ENCODE assay signal across 9 cellular contexts in the genomic region with DNA sequence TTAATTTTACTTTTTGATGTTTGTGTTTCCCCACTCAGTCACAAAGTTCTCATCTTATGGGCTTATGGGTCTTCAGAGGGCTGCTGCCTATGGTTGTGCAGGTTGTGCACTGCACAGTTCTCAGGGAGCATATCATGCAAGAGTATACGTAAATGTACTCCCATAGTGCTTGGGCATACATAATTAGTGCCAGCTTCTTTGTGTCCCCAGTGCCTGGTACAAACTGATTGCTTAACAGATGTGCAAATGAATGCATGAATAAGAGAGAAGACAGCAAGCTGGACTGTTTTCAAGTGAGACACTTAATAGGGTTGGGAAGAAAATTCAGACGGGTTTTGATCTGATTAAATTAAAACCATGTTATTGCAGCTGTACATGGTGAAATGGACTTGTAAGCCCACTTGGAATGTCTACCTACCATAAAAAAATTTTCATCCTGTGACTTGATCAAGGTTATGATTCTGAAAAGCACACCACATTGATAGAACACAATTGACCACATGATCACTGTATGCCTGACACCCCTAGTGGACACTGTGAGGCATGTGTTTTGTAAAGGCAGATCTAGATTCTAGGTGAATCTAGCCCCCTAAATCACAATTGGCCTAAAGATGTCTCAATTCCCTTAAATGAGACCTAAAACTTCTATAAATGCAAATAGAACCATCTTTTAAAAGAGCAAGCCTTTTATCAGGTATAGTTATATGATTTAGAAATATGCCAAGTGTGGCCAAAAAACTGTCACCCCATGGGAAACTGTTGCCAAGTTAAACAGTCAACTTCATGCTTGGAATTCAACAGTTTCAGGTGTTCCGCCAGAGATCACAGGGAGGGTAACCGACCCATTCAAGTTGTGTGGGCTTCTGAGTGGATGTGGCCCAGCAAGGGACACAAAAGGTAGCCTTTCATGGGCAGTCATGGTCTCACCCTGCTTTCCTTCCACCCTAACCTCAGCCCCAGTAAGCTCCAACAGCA. TPM values are rescaled to one million over a fixed set of nuclear protein-coding genes. Genes with fewer than 3 reads are reported as not detected.
A peak's percentile ranks its signal among the peaks of the same experiment; 100 is the strongest.
DNase-seq lines count a peak whose midpoint lies in the region; ATAC-seq, FAIRE-seq and TF ChIP-seq lines count a peak whose summit lies in the region.
"Had no signal": no experiment of that assay in that cellular context is flagged by ENCODE, and none has a peak within 500 bp of the region (broad histone marks: within the 10 kb centered on the region; RNA-seq: fewer than 3 reads in every experiment).

No MANE protein-coding gene starts in this region.

- H3K4me1 Mint-ChIP-seq in Calu3 (ENCODE audit: low read depth, unreplicated experiment), result no peaks in the 10 kb centered on the region

- no peak overlapping the region for H3K4me3 Mint-ChIP-seq in Calu3 (ENCODE audit: low read depth, unreplicated experiment)

- H3K4me1 ChIP-seq in Loucy (ENCODE audit: insufficient read depth, low read length, poor library complexity, severe bottlenecking) (no peaks in the 10 kb centered on the region), prostate gland (replicated peaks) (peaks cover 4% of the 10 kb centered on the region)

- peak; percentile 11 for DNase-seq in GM12865 (ENCODE audit: low read depth)
- DNase-seq in dermis blood vessel endothelial cell, result peak; percentile 44
- DNase-seq in prostate gland (ENCODE audit: low spot score), result no peak
- no peak for DNase-seq in NCI-H1105 (lab: John Stamatoyannopoulos, UW)
- no peak for DNase-seq in GM12892 (ENCODE audit: insufficient read length)
- no peak for DNase-seq in Calu3
- DNase-seq: kidney glomerular epithelial cell had no signal

- no peaks in the 10 kb centered on the region for H4K20me1 ChIP-seq in Loucy (ENCODE audit: insufficient read depth, low read length, poor library complexity, severe bottlenecking)

- H3K9me3 Mint-ChIP-seq in Calu3 (ENCODE audit: low read depth, unreplicated experiment), result no peaks in the 10 kb centered on the region

- H3K4me2 ChIP-seq in Loucy (ENCODE audit: low read depth, low read length, poor library complexity, severe bottlenecking), result no peak overlapping the region

- H3K79me2 ChIP-seq in Loucy (ENCODE audit: insufficient read depth, low read length), result no peaks in the 10 kb centered on the region

- CTCF ChIA-PET in Calu3 (lab: Charles Lee), result no interaction called here

- H3K27ac ChIP-seq in prostate gland, result no peak overlapping the region

- FAIRE-seq in GM12892 (lab: Jason Lieb, UNC), result no peak

- H3K36me3 ChIP-seq in Loucy (ENCODE audit: insufficient read depth, low read length) (no peaks in the 10 kb centered on the region), prostate gland (no peaks in the 10 kb centered on the region)

- BruUV-seq in Calu3 (replicated peaks; lab: Mats Ljungman, UMichigan), result no TSS peak

- peak; percentile 56 for TF ChIP-seq CTCF in GM12865 (IDR thresholded peaks at IDR 0.05; ENCODE audit: insufficient read depth, low read depth, low read length, missing control alignments)
- peak; percentile 79 for TF ChIP-seq CTCF in Loucy (conservative IDR thresholded peaks at IDR 0.05; ENCODE audit: low read length)
- TF ChIP-seq CTCF in prostate gland (IDR thresholded peaks at IDR 0.05), result peak in 3 of 4 experiments; percentile 27 to 32 (median 28)
- TF ChIP-seq CTCF in Calu3 (IDR thresholded peaks at IDR 0.05; ENCODE audit: unreplicated experiment), result no peak

- H3K4me3 ChIP-seq in GM12865 (ENCODE audit: low read depth, low read length) (no peak overlapping the region), Loucy (ENCODE audit: low read length, poor library complexity, severe bottlenecking) (no peak overlapping the region), prostate gland (no peak overlapping the region)

- TF ChIP-seq POLR2A in prostate gland (IDR thresholded peaks at IDR 0.05) (no peak), GM12892 (IDR thresholded peaks at IDR 0.05; ENCODE audit: low read depth, low read length) (no peak)

- H3K9ac ChIP-seq in Loucy (ENCODE audit: low read depth, low read length, poor library complexity, severe bottlenecking), result no peak overlapping the region

- no peaks in the 10 kb centered on the region for H3K27me3 Mint-ChIP-seq in Calu3 (ENCODE audit: unreplicated experiment)

- no peak overlapping the region for H3K27ac Mint-ChIP-seq in Calu3 (ENCODE audit: unreplicated experiment)

- no peaks in the 10 kb centered on the region for H3K9me3 ChIP-seq in Loucy (ENCODE audit: insufficient read depth, low read depth, low read length)
- no peaks in the 10 kb centered on the region for H3K9me3 ChIP-seq in prostate gland

- no peak overlapping the region for H2AFZ ChIP-seq in Loucy (ENCODE audit: low read length)

- ATAC-seq in GM18858 (IDR thresholded peaks at IDR 0.05; ENCODE audit: unreplicated experiment), result no peak

- H3K27me3 ChIP-seq in Loucy (ENCODE audit: insufficient read depth, low read length, poor library complexity, severe bottlenecking) (no peaks in the 10 kb centered on the region), prostate gland (replicated peaks; ENCODE audit: insufficient read depth) (no peaks in the 10 kb centered on the region)

- H3F3A ChIP-seq in Loucy (ENCODE audit: low read depth), result no peaks in the 10 kb centered on the region

- no peaks in the 10 kb centered on the region for H3K9me2 ChIP-seq in Loucy (replicated peaks; ENCODE audit: low read depth, low read length)

- H3K36me3 Mint-ChIP-seq in Calu3 (ENCODE audit: insufficient read depth, unreplicated experiment), result no peaks in the 10 kb centered on the region

- 45% methylated on average over 4 of the region's 4 CpGs for WGBS in prostate gland

- intact Hi-C loops in prostate gland (cut with DNase I) (no loop called here), Calu3 (cut with micrococcal nuclease; ENCODE audit: unreplicated experiment) (no loop called here)

RNA-seq across cellular contexts. Expression of a gene that starts 27.9 kb away (rescaled TPM):
- 9.4 and 9.7 TPM in 2 replicates for total RNA-seq in dermis blood vessel endothelial cell
- total RNA-seq in prostate gland, result 10 to 100 TPM in 1 of 2 donors, 1 to 10 TPM in 1; 5.5 to 11.2 TPM
- not detected for polyA plus RNA-seq in GM12892 (2012; ENCODE audit: missing spikeins)
- 0.12 and 0.39 TPM in 2 replicates for total RNA-seq in Calu3 (2022)

Comparison
In these comparisons a context has a peak if more than half of its experiments do, and no peak if none do; other contexts are left out.
1. DNase-seq: peak in GM12865 (single experiment) and dermis blood vessel endothelial cell (single experiment); none in prostate gland (single experiment), NCI-H1105 (single experiment), GM12892 (single experiment) and Calu3 (single experiment).